ENCODE assay signal across 9 cellular contexts in the genomic region with DNA sequence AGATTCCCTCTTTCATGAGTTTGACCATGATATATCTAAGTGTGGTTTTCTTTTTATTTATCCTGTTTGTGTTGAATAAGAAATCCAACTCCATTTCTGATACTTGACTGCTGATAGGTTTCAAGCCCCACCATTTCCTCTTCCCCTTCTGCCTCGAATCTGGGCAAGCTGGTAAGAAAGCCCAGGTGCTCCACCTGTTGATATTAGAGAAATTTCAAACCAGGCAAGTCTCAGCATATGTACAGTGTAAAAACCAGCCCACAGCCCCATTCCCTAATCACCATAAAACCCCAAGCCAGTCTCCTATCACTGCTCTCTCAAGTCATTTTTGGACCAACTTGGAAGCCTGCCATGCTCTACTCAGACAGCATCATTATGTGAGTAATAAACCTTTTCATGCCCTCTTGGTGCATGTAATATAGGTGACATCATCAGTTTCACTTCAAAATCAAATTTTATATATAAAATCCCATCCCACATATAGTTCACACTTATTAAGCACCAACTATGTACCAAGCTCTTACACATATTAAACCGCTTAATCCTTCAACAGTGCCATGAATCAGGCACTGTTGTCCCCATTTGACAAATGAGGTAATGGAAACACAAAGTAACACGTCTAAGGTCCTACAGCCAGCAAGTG. TPM values are rescaled to one million over a fixed set of nuclear protein-coding genes. Genes with fewer than 3 reads are reported as not detected.
DNase-seq lines count a peak whose midpoint lies in the region; ATAC-seq and TF ChIP-seq lines count a peak whose summit lies in the region.
"Had no signal": no experiment of that assay in that cellular context is flagged by ENCODE, and none has a peak within 500 bp of the region (broad histone marks: within the 10 kb centered on the region; RNA-seq: fewer than 3 reads in every experiment).

No MANE protein-coding gene starts in this region.

- H3K27me3 ChIP-seq in mesenchymal stem cell (ENCODE audit: control insufficient read depth in 1 of 2, insufficient read depth in 1 of 2, low read length in 2 of 2) (no peaks in the 10 kb centered on the region), ascending aorta (no peaks in the 10 kb centered on the region)

- peaks cover 52% of the 10 kb centered on the region for H3K4me1 Mint-ChIP-seq in Calu3 (ENCODE audit: low read depth, unreplicated experiment)

- H4K91ac ChIP-seq in mesenchymal stem cell (ENCODE audit: low read length) = no peak overlapping the region

- H3K14ac ChIP-seq in mesenchymal stem cell (ENCODE audit: low read length in 2 of 2) = no peak overlapping the region

- no peak overlapping the region for H4K8ac ChIP-seq in mesenchymal stem cell (ENCODE audit: low read length)

- H2AFZ ChIP-seq in mesenchymal stem cell (ENCODE audit: low read depth, low read length) = no peak overlapping the region

- peaks cover 11% of the 10 kb centered on the region for H3K36me3 Mint-ChIP-seq in Calu3 (ENCODE audit: insufficient read depth, unreplicated experiment)

- H3K36me3 ChIP-seq in mesenchymal stem cell (ENCODE audit: control insufficient read depth in 1 of 2, insufficient read depth in 2 of 2, low read depth in 1 of 2, low read length in 2 of 2) = peaks cover 0 to 55% of the 10 kb centered on the region in 2 experiments
- H3K36me3 ChIP-seq in ascending aorta = peaks cover 0 to 24% of the 10 kb centered on the region in 2 donors

- no peak for TF ChIP-seq CTCF in Calu3 (IDR thresholded peaks at IDR 0.05; ENCODE audit: unreplicated experiment)
- no peak for TF ChIP-seq CTCF in ascending aorta (IDR thresholded peaks at IDR 0.05)

- no peaks in the 10 kb centered on the region for H3K27me3 Mint-ChIP-seq in Calu3 (ENCODE audit: unreplicated experiment)

- no peak for ATAC-seq in HG02840 (IDR thresholded peaks at IDR 0.05; ENCODE audit: low FRiP score, unreplicated experiment)

- H3K4me2 ChIP-seq in mesenchymal stem cell (ENCODE audit: low read length, poor library complexity, severe bottlenecking) = no peak overlapping the region

- WGBS in mesenchymal stem cell = 94% methylated on average over 3 of the region's 3 CpGs

- no peak overlapping the region for H3K4ac ChIP-seq in mesenchymal stem cell (ENCODE audit: low read depth in 1 of 2, low read length in 2 of 2)

- H2BK5ac ChIP-seq in mesenchymal stem cell (ENCODE audit: low read depth, low read length, poor library complexity, severe bottlenecking) = no peak overlapping the region

- H2AK5ac ChIP-seq in mesenchymal stem cell (ENCODE audit: low read length, severe bottlenecking) = no peak overlapping the region

- H3K9ac ChIP-seq in mesenchymal stem cell (ENCODE audit: low read length) = no peak overlapping the region

- H3K4me3 Mint-ChIP-seq in Calu3 (ENCODE audit: low read depth, unreplicated experiment) = peak overlapping the region; percentile 2

- H3K27ac Mint-ChIP-seq in Calu3 (ENCODE audit: unreplicated experiment) = peak overlapping the region; percentile 88

- H3K4me3 ChIP-seq in mesenchymal stem cell (ENCODE audit: insufficient read depth in 1 of 2, low read depth in 1 of 2, low read length in 2 of 2) (no peak overlapping the region), ascending aorta (no peak overlapping the region)

- no peak overlapping the region for H2BK12ac ChIP-seq in mesenchymal stem cell (ENCODE audit: low read length in 2 of 2)

- H3K9me3 ChIP-seq in mesenchymal stem cell (ENCODE audit: control insufficient read depth, low read length) (no peaks in the 10 kb centered on the region), ascending aorta (no peaks in the 10 kb centered on the region)

- no peak overlapping the region for H3K23ac ChIP-seq in mesenchymal stem cell (ENCODE audit: low read length in 2 of 2)

- no peaks in the 10 kb centered on the region for H3K9me3 Mint-ChIP-seq in Calu3 (ENCODE audit: low read depth, unreplicated experiment)

- H3K4me1 ChIP-seq in mesenchymal stem cell (ENCODE audit: control insufficient read depth, insufficient read depth, low read depth, low read length) = peaks cover 10% of the 10 kb centered on the region
- no peaks in the 10 kb centered on the region for H3K4me1 ChIP-seq in ascending aorta

- peak; percentile 40 for DNase-seq in Calu3
- DNase-seq in HPDE6-E6E7 (ENCODE audit: extremely low spot score) = peak; percentile 11
- DNase-seq in activated naive CD4-positive, alpha-beta T cell treated with anti-CD3 and anti-CD28 coated beads, Interleukin-2, amount 50 U/mL, for 16 hours = peak; percentile 32
- DNase-seq in mesenchymal stem cell = no peak
- no peak for DNase-seq in NCI-H446 treated with DMSO at 0.1 percent for 48 hours (lab: John Stamatoyannopoulos, UW)
- DNase-seq in dedifferentiated amniotic fluid mesenchymal stem cell (ENCODE audit: extremely low spot score) = no peak
- DNase-seq in ascending aorta (ENCODE audit: low spot score in 2 of 2) = no peak
- DNase-seq: posterior cingulate gyrus had no signal

- peaks cover 19% of the 10 kb centered on the region for H3K79me1 ChIP-seq in mesenchymal stem cell (replicated peaks; ENCODE audit: low read length, poor library complexity, severe bottlenecking)

- no peak overlapping the region for H2BK15ac ChIP-seq in mesenchymal stem cell (ENCODE audit: low read depth, poor library complexity, severe bottlenecking)

- intact Hi-C loops in Calu3 (cut with micrococcal nuclease; ENCODE audit: unreplicated experiment) (loop anchor here (2.0 to 10.0 kb wide), 3 partner anchors 45 to 118 kb away; no protein-coding TSS in a partner anchor), ascending aorta (cut with DNase I) (no loop called here)

- no TSS peak for BruUV-seq in Calu3 (replicated peaks; lab: Mats Ljungman, UMichigan)

- H2BK120ac ChIP-seq in mesenchymal stem cell (ENCODE audit: low read depth, low read length) = no peak overlapping the region

- CTCF ChIA-PET in Calu3 (lab: Charles Lee) = no interaction called here

- H3K27ac ChIP-seq in mesenchymal stem cell (ENCODE audit: low read length, poor library complexity, severe bottlenecking) = peak overlapping the region; percentile 55
- no peak overlapping the region for H3K27ac ChIP-seq in ascending aorta

- H3K18ac ChIP-seq in mesenchymal stem cell (ENCODE audit: low read depth in 1 of 2, low read length in 2 of 2) = no peak overlapping the region

RNA-seq across cellular contexts. Expression of a gene that starts 46.6 kb away (rescaled TPM):
- total RNA-seq in Calu3 (2022) = 129 and 134 TPM in 2 replicates
- polyA plus RNA-seq in mesenchymal stem cell (2013, experiment 1 of 2) = 62.4 TPM
- 63.0 TPM for polyA plus RNA-seq in mesenchymal stem cell (2013, experiment 2 of 2)
- total RNA-seq in ascending aorta = 14.0 TPM

Comparison
In these comparisons a context has a peak if more than half of its experiments do, and no peak if none do; other contexts are left out.
1. DNase-seq: peak in Calu3 (single experiment), HPDE6-E6E7 (single experiment) and activated naive CD4-positive, alpha-beta T cell treated with anti-CD3 and anti-CD28 coated beads, Interleukin-2, amount 50 U/mL, for 16 hours (single experiment); none in mesenchymal stem cell (single experiment), NCI-H446 treated with DMSO at 0.1 percent for 48 hours (single experiment), dedifferentiated amniotic fluid mesenchymal stem cell (single experiment) and ascending aorta (0 of 2).